Comparison of ENCODE assay signal across 8 cellular contexts in genomic region chr4:2935762-2936743, GRCh38. TPM values are rescaled to one million over a fixed set of nuclear protein-coding genes. Genes with fewer than 3 reads are reported as not detected.
DNase-seq lines count a peak whose midpoint lies in the region; ATAC-seq, FAIRE-seq and TF ChIP-seq lines count a peak whose summit lies in the region.

No MANE protein-coding gene starts in this region.

- peak; percentile 64 for ATAC-seq in activated CD4-positive, alpha-beta T cell treated with anti-CD3 and anti-CD28 coated beads for 36 hours

- no peaks in the 10 kb centered on the region for H3K9me3 Mint-ChIP-seq in activated CD4-positive, alpha-beta T cell treated with anti-CD3 and anti-CD28 coated beads for 36 hours (ENCODE audit: low read depth)
- no peaks in the 10 kb centered on the region for H3K9me3 Mint-ChIP-seq in endodermal cell

- H3K36me3 ChIP-seq in endodermal cell (ENCODE audit: control insufficient read depth, insufficient read depth, low read length) (peaks cover 40% of the 10 kb centered on the region), neutrophil (peaks cover 40% of the 10 kb centered on the region)

- intact Hi-C loops in activated CD4-positive, alpha-beta T cell treated with anti-CD3 and anti-CD28 coated beads for 36 hours (cut with DNase I, micrococcal nuclease): loop anchor here (1.0 to 10.0 kb wide), 15 partner anchors 18 to 1214 kb away; partner anchors contain the start of genes ADD1 (in 1 of the 2), HTT (in 1 of the 2), HTT-AS (in 1 of the 2) and MXD4 (in 1 of the 2)

- no peaks in the 10 kb centered on the region for H3K27me3 ChIP-seq in endodermal cell (ENCODE audit: control insufficient read depth, insufficient read depth, low read length, poor library complexity, severe bottlenecking)
- no peaks in the 10 kb centered on the region for H3K27me3 ChIP-seq in neutrophil

- peak overlapping the region; percentile 95 for H3K27ac Mint-ChIP-seq in activated CD4-positive, alpha-beta T cell treated with anti-CD3 and anti-CD28 coated beads for 36 hours
- H3K27ac Mint-ChIP-seq in endodermal cell: peak overlapping the region; percentile 86

- TF ChIP-seq CTCF in endodermal cell (conservative IDR thresholded peaks at IDR 0.05) (no peak), neutrophil (IDR thresholded peaks at IDR 0.05) (no peak)

- H3K36me3 Mint-ChIP-seq in activated CD4-positive, alpha-beta T cell treated with anti-CD3 and anti-CD28 coated beads for 36 hours (ENCODE audit: low read depth): peaks cover 68% of the 10 kb centered on the region
- H3K36me3 Mint-ChIP-seq in endodermal cell (ENCODE audit: low read depth): peaks cover 43% of the 10 kb centered on the region

- H3K4me1 Mint-ChIP-seq in activated CD4-positive, alpha-beta T cell treated with anti-CD3 and anti-CD28 coated beads for 36 hours: peaks cover 56% of the 10 kb centered on the region
- peaks cover 27% of the 10 kb centered on the region for H3K4me1 Mint-ChIP-seq in endodermal cell

- H3K9me3 ChIP-seq in endodermal cell (ENCODE audit: control insufficient read depth, low read length): no peaks in the 10 kb centered on the region
- no peaks in the 10 kb centered on the region for H3K9me3 ChIP-seq in neutrophil

- H3K4me3 Mint-ChIP-seq in activated CD4-positive, alpha-beta T cell treated with anti-CD3 and anti-CD28 coated beads for 36 hours: peak overlapping the region; percentile 90
- peak overlapping the region; percentile 75 for H3K4me3 Mint-ChIP-seq in endodermal cell

- H3K27me3 Mint-ChIP-seq in activated CD4-positive, alpha-beta T cell treated with anti-CD3 and anti-CD28 coated beads for 36 hours: no peaks in the 10 kb centered on the region
- no peaks in the 10 kb centered on the region for H3K27me3 Mint-ChIP-seq in endodermal cell (ENCODE audit: insufficient read depth)

- POLR2A ChIA-PET in activated CD4-positive, alpha-beta T cell treated with anti-CD3 and anti-CD28 coated beads for 36 hours (lab: Charles Lee): interaction anchor here (0.5 to 3.7 kb wide), 17 partner anchors 8 to 525 kb away, joined by 3 to 40 read pairs (median 4); partner anchors contain the start of genes GRK4 and NOP14

- no peak for FAIRE-seq in frontal cortex (lab: Jason Lieb, UNC)

- 84 to 86% methylated on average over 15 to 20 of the region's 20 CpGs for WGBS in endodermal cell (ENCODE audit: insufficient coverage in 1 of 2, insufficient read length in 1 of 2), 2 experiments

- H3K9ac ChIP-seq in endodermal cell (ENCODE audit: extremely low read depth, low read length, poor library complexity, severe bottlenecking): peak overlapping the region; percentile 81

- peaks cover 18% of the 10 kb centered on the region for H3K4me1 ChIP-seq in endodermal cell (ENCODE audit: control insufficient read depth, insufficient read depth, low read length)
- peaks cover 40 to 45% of the 10 kb centered on the region in 2 experiments for H3K4me1 ChIP-seq in neutrophil (ENCODE audit: control insufficient read depth in 1 of 2, insufficient read depth in 1 of 2, low read depth in 1 of 2, low read length in 1 of 2)

- CTCF ChIA-PET in activated CD4-positive, alpha-beta T cell treated with anti-CD3 and anti-CD28 coated beads for 36 hours (lab: Charles Lee): interaction anchor here (0.6 to 3.8 kb wide), 12 partner anchors 9 to 244 kb away, joined by 3 to 45 read pairs (median 5); partner anchors contain the start of genes GRK4 and NOP14

- H3K27ac ChIP-seq in endodermal cell (ENCODE audit: low read depth, low read length): no peak overlapping the region
- peak overlapping the region; percentile 88 for H3K27ac ChIP-seq in neutrophil

- DNase-seq in stimulated activated naive CD4-positive, alpha-beta T cell treated with Interleukin-2 at 50 U/mL for 16 hours (lab: John Stamatoyannopoulos, UW): peak; percentile 82
- DNase-seq in stimulated activated naive CD4-positive, alpha-beta T cell (lab: John Stamatoyannopoulos, UW): no peak
- DNase-seq in activated CD4-positive, alpha-beta T cell treated with anti-CD3 and anti-CD28 coated beads for 36 hours: peak; percentile 89
- DNase-seq in endodermal cell: peak; percentile 42
- no peak for DNase-seq in frontal cortex (ENCODE audit: low spot score in 2 of 2)
- no peak for DNase-seq in NCI-H146 (lab: John Stamatoyannopoulos, UW)
- no peak for DNase-seq in GM19240 (ENCODE audit: insufficient read length, low spot score)

- peak overlapping the region; percentile 90 for H3K4me3 ChIP-seq in endodermal cell (ENCODE audit: low read length)
- peak overlapping the region; percentile 90 to 94 for H3K4me3 ChIP-seq in neutrophil (ENCODE audit: low read depth in 1 of 2, low read length in 1 of 2)

RNA-seq across cellular contexts. Expression of gene NOP14, which starts 27.2 kb away (rescaled TPM):
- total RNA-seq in activated CD4-positive, alpha-beta T cell treated with anti-CD3 and anti-CD28 coated beads for 36 hours: 100 to 1,000 TPM in 1 of 2 experiments, 10 to 100 TPM in 1; 86.8 to 106 TPM
- total RNA-seq in endodermal cell (10 to 100 TPM; 23.0 to 31.9 TPM), frontal cortex (6.1 TPM)
- 20.5 TPM for polyA plus RNA-seq in endodermal cell (2013, experiment 1 of 2)
- 18.2 TPM for polyA plus RNA-seq in endodermal cell (2013, experiment 2 of 2)

RNA-seq across cellular contexts. Expression of gene GRK4, which starts 27.3 kb away (rescaled TPM):
- total RNA-seq in activated CD4-positive, alpha-beta T cell treated with anti-CD3 and anti-CD28 coated beads for 36 hours: 1 to 10 TPM; 2.4 to 2.5 TPM
- 1 to 10 TPM; 2.8 to 4.2 TPM for total RNA-seq in endodermal cell
- polyA plus RNA-seq in endodermal cell (2013, experiment 1 of 2): 3.5 TPM
- polyA plus RNA-seq in endodermal cell (2013, experiment 2 of 2): 4.0 TPM
- 59.5 TPM for total RNA-seq in frontal cortex

Comparison
In these comparisons a context has a peak if more than half of its experiments do, and no peak if none do; other contexts are left out.
1. DNase-seq: peak in stimulated activated naive CD4-positive, alpha-beta T cell treated with Interleukin-2 at 50 U/mL for 16 hours (single experiment), activated CD4-positive, alpha-beta T cell treated with anti-CD3 and anti-CD28 coated beads for 36 hours (single experiment) and endodermal cell (single experiment); none in stimulated activated naive CD4-positive, alpha-beta T cell (0 of 6), frontal cortex (0 of 2), NCI-H146 (single experiment) and GM19240 (single experiment).
2. RNA of gene GRK4, which starts 27.3 kb away (total RNA-seq): 59.5 TPM in frontal cortex (single experiment); 2.8 to 4.2 TPM in endodermal cell and 2.4 to 2.5 TPM in activated CD4-positive, alpha-beta T cell treated with anti-CD3 and anti-CD28 coated beads for 36 hours; every median in the first group is over 10 times any median in the second.